2 cellular contexts compared by ENCODE assay signal in the genomic region with DNA sequence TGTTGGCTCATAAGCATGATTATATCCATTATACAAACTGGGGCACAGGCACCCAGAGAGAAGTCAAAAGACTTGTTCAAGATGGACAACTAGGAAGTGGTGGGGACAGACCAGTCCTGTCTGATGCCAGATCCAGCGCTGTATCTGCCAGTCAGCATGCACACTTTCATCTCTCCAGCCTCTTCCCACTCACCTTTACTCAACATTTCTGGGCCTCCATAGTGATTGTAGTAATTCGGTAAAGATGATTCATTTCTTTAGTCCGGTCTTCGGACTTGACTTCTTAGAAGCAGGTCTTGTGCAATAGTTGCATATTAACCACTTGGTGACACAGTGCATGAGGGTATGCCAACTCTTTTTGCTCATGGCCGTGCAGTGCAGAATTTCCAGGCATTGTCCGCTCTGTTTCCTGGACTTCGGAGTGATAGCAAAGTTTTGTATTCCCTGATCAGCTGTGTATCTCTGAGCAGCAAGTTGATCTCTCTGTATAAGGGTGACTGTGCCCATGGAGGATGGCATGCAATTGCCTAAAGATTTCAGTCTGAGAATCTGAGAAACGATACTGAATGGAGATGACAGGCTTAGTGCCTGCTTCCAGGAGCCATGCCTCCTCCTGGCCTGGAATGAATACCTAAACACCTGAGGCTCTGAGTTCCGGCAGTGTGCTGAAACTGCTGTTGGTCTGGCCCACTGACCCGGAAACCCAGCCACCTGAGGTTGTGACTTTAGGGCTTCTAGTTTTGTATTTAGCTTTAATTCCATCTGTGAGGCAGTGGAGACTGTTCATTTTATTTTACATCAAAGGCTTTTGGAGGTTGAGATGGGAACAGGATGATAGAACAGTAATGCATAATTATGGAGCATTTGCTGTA.
TF ChIP-seq lines count a peak whose summit lies in the region.

No MANE protein-coding gene starts in this region.

TF ChIP-seq in Ishikawa, 13 proteins besides CTCF, POLR2A, EP300 and RAD21:
- TF ChIP-seq TAF1 (IDR thresholded peaks at IDR 0.05; ENCODE audit: low read depth) (no peak), CEBPB (IDR thresholded peaks at IDR 0.05) (peak; percentile 93), YY1 (IDR thresholded peaks at IDR 0.05; ENCODE audit: low read depth) (no peak)
- TF ChIP-seq, protein P1, sequence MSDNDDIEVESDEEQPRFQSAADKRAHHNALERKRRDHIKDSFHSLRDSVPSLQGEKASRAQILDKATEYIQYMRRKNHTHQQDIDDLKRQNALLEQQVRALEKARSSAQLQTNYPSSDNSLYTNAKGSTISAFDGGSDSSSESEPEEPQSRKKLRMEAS (IDR thresholded peaks at IDR 0.05) = 0 out of 2 replicates have a peak, but pooled peaks have one; percentile 12

TF ChIP-seq in K562, 482 proteins besides CTCF, POLR2A, EP300 and RAD21:
- TF ChIP-seq DACH1 (IDR thresholded peaks at IDR 0.05; ENCODE audit: partially characterized antibody) (peak; percentile 21), NCOA6 (IDR thresholded peaks at IDR 0.05) (no peak), ZNF583 (CRISPR knock-in tag; IDR thresholded peaks at IDR 0.05) (no peak), ZBTB7A (IDR thresholded peaks at IDR 0.05; ENCODE audit: borderline replicate concordance, control insufficient read depth, low read depth, low read length) (no peak), CEBPG (CRISPR knock-in tag; IDR thresholded peaks at IDR 0.05) (peak; percentile 73), CEBPG (tag; conservative IDR thresholded peaks at IDR 0.05 in 1 of 2, IDR thresholded peaks at IDR 0.05 in 1 of 2) (peak; percentile 90 to 94), CEBPB (tag; IDR thresholded peaks at IDR 0.05) (peak; percentile 93), ZNF146 (CRISPR knock-in tag; IDR thresholded peaks at IDR 0.05; ENCODE audit: unreplicated experiment) (no peak), XRCC5 (IDR thresholded peaks at IDR 0.05; ENCODE audit: low read depth, low read length) (no peak)
- TF ChIP-seq, protein P2, sequence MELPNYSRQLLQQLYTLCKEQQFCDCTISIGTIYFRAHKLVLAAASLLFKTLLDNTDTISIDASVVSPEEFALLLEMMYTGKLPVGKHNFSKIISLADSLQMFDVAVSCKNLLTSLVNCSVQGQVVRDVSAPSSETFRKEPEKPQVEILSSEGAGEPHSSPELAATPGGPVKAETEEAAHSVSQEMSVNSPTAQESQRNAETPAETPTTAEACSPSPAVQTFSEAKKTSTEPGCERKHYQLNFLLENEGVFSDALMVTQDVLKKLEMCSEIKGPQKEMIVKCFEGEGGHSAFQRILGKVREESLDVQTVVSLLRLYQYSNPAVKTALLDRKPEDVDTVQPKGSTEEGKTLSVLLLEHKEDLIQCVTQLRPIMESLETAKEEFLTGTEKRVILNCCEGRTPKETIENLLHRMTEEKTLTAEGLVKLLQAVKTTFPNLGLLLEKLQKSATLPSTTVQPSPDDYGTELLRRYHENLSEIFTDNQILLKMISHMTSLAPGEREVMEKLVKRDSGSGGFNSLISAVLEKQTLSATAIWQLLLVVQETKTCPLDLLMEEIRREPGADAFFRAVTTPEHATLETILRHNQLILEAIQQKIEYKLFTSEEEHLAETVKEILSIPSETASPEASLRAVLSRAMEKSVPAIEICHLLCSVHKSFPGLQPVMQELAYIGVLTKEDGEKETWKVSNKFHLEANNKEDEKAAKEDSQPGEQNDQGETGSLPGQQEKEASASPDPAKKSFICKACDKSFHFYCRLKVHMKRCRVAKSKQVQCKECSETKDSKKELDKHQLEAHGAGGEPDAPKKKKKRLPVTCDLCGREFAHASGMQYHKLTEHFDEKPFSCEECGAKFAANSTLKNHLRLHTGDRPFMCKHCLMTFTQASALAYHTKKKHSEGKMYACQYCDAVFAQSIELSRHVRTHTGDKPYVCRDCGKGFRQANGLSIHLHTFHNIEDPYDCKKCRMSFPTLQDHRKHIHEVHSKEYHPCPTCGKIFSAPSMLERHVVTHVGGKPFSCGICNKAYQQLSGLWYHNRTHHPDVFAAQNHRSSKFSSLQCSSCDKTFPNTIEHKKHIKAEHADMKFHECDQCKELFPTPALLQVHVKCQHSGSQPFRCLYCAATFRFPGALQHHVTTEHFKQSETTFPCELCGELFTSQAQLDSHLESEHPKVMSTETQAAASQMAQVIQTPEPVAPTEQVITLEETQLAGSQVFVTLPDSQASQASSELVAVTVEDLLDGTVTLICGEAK (IDR thresholded peaks at IDR 0.05) = no peak
- TF ChIP-seq, protein P2 (CRISPR knock-in tag; IDR thresholded peaks at IDR 0.05) = no peak
